17 cellular contexts compared by ENCODE assay signal in the genomic region with DNA sequence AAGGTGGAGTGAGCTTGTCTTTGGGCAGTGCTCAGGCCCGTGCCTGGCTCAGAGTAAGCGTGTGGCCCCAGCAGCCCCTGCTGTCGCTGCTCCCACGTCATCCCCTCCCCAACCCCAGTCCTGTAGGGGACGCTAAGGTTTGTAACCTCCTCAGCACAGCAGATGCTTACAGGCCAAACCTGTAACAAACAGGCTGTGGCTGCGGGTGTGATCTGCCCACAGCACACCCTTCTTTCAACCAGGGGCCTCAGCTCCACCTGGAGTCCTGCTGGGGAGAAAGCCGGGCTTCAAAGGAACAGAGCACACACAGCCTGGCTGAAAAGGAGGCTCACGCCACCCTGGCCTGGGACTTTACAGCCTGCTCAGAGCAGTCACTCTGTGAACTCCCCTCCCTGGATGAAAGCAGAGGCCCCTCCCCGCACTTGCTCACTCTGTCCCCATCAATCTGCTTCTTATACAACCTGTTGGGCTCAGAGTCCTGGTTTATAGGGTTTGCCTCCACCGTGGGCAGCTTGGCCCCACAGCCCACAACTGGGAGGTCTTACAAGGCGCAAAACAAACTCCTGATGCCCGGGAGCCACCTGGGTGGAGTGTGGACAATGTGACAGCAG. TPM values are rescaled to one million over a fixed set of nuclear protein-coding genes. Genes with fewer than 3 reads are reported as not detected.
DNase-seq lines count a peak whose midpoint lies in the region; ATAC-seq and TF ChIP-seq lines count a peak whose summit lies in the region.
"Had no signal": no experiment of that assay in that cellular context is flagged by ENCODE, and none has a peak within 500 bp of the region (broad histone marks: within the 10 kb centered on the region; RNA-seq: fewer than 3 reads in every experiment).

No MANE protein-coding gene starts in this region.

- H3K18ac ChIP-seq in mesendoderm (ENCODE audit: low read length), result no peak overlapping the region

- H2AK5ac ChIP-seq in mesendoderm (ENCODE audit: low read length), result no peak overlapping the region

- no peak overlapping the region for H3K4ac ChIP-seq in mesendoderm (ENCODE audit: low read depth, low read length)

- peak; percentile 67 for DNase-seq in activated CD8-positive, alpha-beta memory T cell treated with anti-CD3 and anti-CD28 coated beads, Interleukin-2, amount 10 ng/mL, durations not matched to agents 7 days and 5 days
- no peak for DNase-seq in activated CD8-positive, alpha-beta memory T cell treated with anti-CD3 and anti-CD28 coated beads for 24 hours
- DNase-seq in astrocyte of the cerebellum (ENCODE audit: low read depth) (no peak), mesendoderm (peak; percentile 19), thoracic aorta (ENCODE audit: low spot score) (no peak), SHP77 treated with DMSO at 0.1 percent for 48 hours (lab: John Stamatoyannopoulos, UW) (no peak), HUDEP-2 (lab: John Stamatoyannopoulos, UW; ENCODE audit: unreplicated experiment in 76 of 76) (no peak), SKM-1 (lab: John Stamatoyannopoulos, UW; ENCODE audit: unreplicated experiment) (no peak)
- DNase-seq: activated T-cell treated with anti-CD3 and anti-CD28 coated beads, Interleukin-2, amount 50 U/mL, for 48 hours; DND-41; hippocampal formation; NCI-H187 treated with DMSO at 0.1 percent for 48 hours; NCI-H774; retina; WERI-Rb-1 had no signal

- H3K4me1 ChIP-seq in mesendoderm (ENCODE audit: control insufficient read depth, low read depth, low read length), result no peaks in the 10 kb centered on the region
- H3K4me1 ChIP-seq in thoracic aorta (ENCODE audit: control insufficient read depth in 1 of 2, low read depth in 2 of 2), result peaks cover 15 to 41% of the 10 kb centered on the region in 2 donors

- no peak overlapping the region for H3K9ac ChIP-seq in mesendoderm (ENCODE audit: low read length)

- peak overlapping the region; percentile 68 for H3K27ac Mint-ChIP-seq in activated CD8-positive, alpha-beta memory T cell treated with anti-CD3 and anti-CD28 coated beads, Interleukin-2, amount 10 ng/mL, durations not matched to agents 7 days and 5 days

- no peak overlapping the region for H2BK120ac ChIP-seq in mesendoderm (ENCODE audit: low read depth, low read length)

- H3K4me1 Mint-ChIP-seq in activated CD8-positive, alpha-beta memory T cell treated with anti-CD3 and anti-CD28 coated beads, Interleukin-2, amount 10 ng/mL, durations not matched to agents 7 days and 5 days, result peaks cover 17% of the 10 kb centered on the region

- H3K9me3 Mint-ChIP-seq in activated CD8-positive, alpha-beta memory T cell treated with anti-CD3 and anti-CD28 coated beads, Interleukin-2, amount 10 ng/mL, durations not matched to agents 7 days and 5 days (ENCODE audit: low read depth), result no peaks in the 10 kb centered on the region

- no peak overlapping the region for H2BK15ac ChIP-seq in mesendoderm (replicated peaks; ENCODE audit: low read depth)

- in situ Hi-C loops in astrocyte of the cerebellum (cut with HindIII; ENCODE audit: low sequenced_read_pairs), result no loop called here

- H3K4me2 ChIP-seq in mesendoderm (ENCODE audit: low read length), result no peak overlapping the region
- H3K4me2 ChIP-seq: A549 had no signal

- H3K27ac ChIP-seq in mesendoderm (ENCODE audit: low read depth, low read length) (no peak overlapping the region), thoracic aorta (peak overlapping the region; percentile 68 to 70)
- H3K27ac ChIP-seq: A549, WERI-Rb-1 had no signal

- no peak overlapping the region for H2BK5ac ChIP-seq in mesendoderm (ENCODE audit: low read length)

- H3K9me3 ChIP-seq in thoracic aorta, result no peaks in the 10 kb centered on the region
- H3K9me3 ChIP-seq: A549 had no signal

- no peaks in the 10 kb centered on the region for H3K79me1 ChIP-seq in mesendoderm (ENCODE audit: low read length)

- no peaks in the 10 kb centered on the region for H3K36me3 Mint-ChIP-seq in activated CD8-positive, alpha-beta memory T cell treated with anti-CD3 and anti-CD28 coated beads, Interleukin-2, amount 10 ng/mL, durations not matched to agents 7 days and 5 days

- TF ChIP-seq CTCF in astrocyte of the cerebellum (IDR thresholded peaks at IDR 0.05; ENCODE audit: low read depth, low read length, missing control alignments) (no peak), thoracic aorta (IDR thresholded peaks at IDR 0.05) (no peak)

- no peaks in the 10 kb centered on the region for H3K79me2 ChIP-seq in mesendoderm (ENCODE audit: control insufficient read depth, insufficient read depth, low read length)

- H3K27me3 ChIP-seq in mesendoderm (ENCODE audit: insufficient read depth, low read length, poor library complexity) (no peaks in the 10 kb centered on the region), thoracic aorta (replicated peaks; ENCODE audit: insufficient read depth) (no peaks in the 10 kb centered on the region)

- no peak overlapping the region for H4K5ac ChIP-seq in mesendoderm (ENCODE audit: low read length)

- ATAC-seq in activated CD8-positive, alpha-beta memory T cell treated with anti-CD3 and anti-CD28 coated beads, Interleukin-2, amount 10 ng/mL, durations not matched to agents 7 days and 5 days, result peak; percentile 69
- ATAC-seq in thoracic aorta (ENCODE audit: insufficient number of reproducible peaks, low FRiP score, low read depth), result no peak
- ATAC-seq: A549, HCT116 had no signal

- no peak overlapping the region for H4K8ac ChIP-seq in mesendoderm (ENCODE audit: low read depth, low read length)

- H3K36me3 ChIP-seq in mesendoderm (ENCODE audit: control insufficient read depth, insufficient read depth, low read length), result no peaks in the 10 kb centered on the region
- no peaks in the 10 kb centered on the region for H3K36me3 ChIP-seq in thoracic aorta
- H3K36me3 ChIP-seq: WERI-Rb-1 had no signal

- no peak overlapping the region for H3K4me3 Mint-ChIP-seq in activated CD8-positive, alpha-beta memory T cell treated with anti-CD3 and anti-CD28 coated beads, Interleukin-2, amount 10 ng/mL, durations not matched to agents 7 days and 5 days

- no peak overlapping the region for H3K56ac ChIP-seq in mesendoderm (ENCODE audit: low read length)

- CTCF ChIA-PET in activated CD8-positive, alpha-beta memory T cell treated with anti-CD3 and anti-CD28 coated beads, Interleukin-2, amount 10 ng/mL, durations not matched to agents 7 days and 5 days (lab: Charles Lee), result interaction anchor here (0.9 to 5.7 kb wide), 6 partner anchors 10 to 97 kb away, joined by 3 to 33 read pairs (median 8); no protein-coding TSS in a partner anchor

- no peaks in the 10 kb centered on the region for H3K27me3 Mint-ChIP-seq in activated CD8-positive, alpha-beta memory T cell treated with anti-CD3 and anti-CD28 coated beads, Interleukin-2, amount 10 ng/mL, durations not matched to agents 7 days and 5 days

- H3K4me3 ChIP-seq in astrocyte of the cerebellum (ENCODE audit: low read depth, low read length) (peak overlapping the region; percentile 15), mesendoderm (ENCODE audit: low read length) (no peak overlapping the region), thoracic aorta (peak overlapping the region; percentile 62)
- H3K4me3 ChIP-seq: A549 had no signal

- WGBS in mesendoderm (ENCODE audit: extremely low coverage, insufficient coverage, low lambda C conversion rate), result no CpG with 5 or more reads among the region's 12 CpGs

- no peak overlapping the region for H3K23ac ChIP-seq in mesendoderm (ENCODE audit: low read length)

RNA-seq across cellular contexts. Expression of gene SCUBE1, which starts 54.3 kb away (rescaled TPM):
- total RNA-seq in activated CD8-positive, alpha-beta memory T cell treated with anti-CD3 and anti-CD28 coated beads, Interleukin-2, amount 10 ng/mL, durations not matched to agents 7 days and 5 days, result 1 to 10 TPM in 1 of 2 experiments, under 1 TPM in 1; 0.40 to 3.0 TPM
- polyA plus RNA-seq in mesendoderm (2013, experiment 1 of 2), result 0.70 TPM
- polyA plus RNA-seq in mesendoderm (2013, experiment 2 of 2), result 0.66 TPM
- 10 to 100 TPM in 1 of 2 donors, 1 to 10 TPM in 1; 6.0 to 25.0 TPM for total RNA-seq in thoracic aorta

Comparison
In these comparisons a context has a peak if more than half of its experiments do, and no peak if none do; other contexts are left out.
1. DNase-seq: peak in activated CD8-positive, alpha-beta memory T cell treated with anti-CD3 and anti-CD28 coated beads, Interleukin-2, amount 10 ng/mL, durations not matched to agents 7 days and 5 days (single experiment) and mesendoderm (single experiment); none in activated CD8-positive, alpha-beta memory T cell treated with anti-CD3 and anti-CD28 coated beads for 24 hours (single experiment), astrocyte of the cerebellum (single experiment), thoracic aorta (single experiment), SHP77 treated with DMSO at 0.1 percent for 48 hours (single experiment), HUDEP-2 (0 of 76) and SKM-1 (single experiment).